In genomic region chr6:150894935-150895686, GRCh38 we compare ENCODE assay signal across 1 cellular context.
TF ChIP-seq lines count a peak whose summit lies in the region.

No MANE protein-coding gene starts in this region.

TF ChIP-seq in GM12878, 131 proteins besides CTCF, POLR2A, EP300 and RAD21 (continued from another document):
- TF ChIP-seq, protein P1, sequence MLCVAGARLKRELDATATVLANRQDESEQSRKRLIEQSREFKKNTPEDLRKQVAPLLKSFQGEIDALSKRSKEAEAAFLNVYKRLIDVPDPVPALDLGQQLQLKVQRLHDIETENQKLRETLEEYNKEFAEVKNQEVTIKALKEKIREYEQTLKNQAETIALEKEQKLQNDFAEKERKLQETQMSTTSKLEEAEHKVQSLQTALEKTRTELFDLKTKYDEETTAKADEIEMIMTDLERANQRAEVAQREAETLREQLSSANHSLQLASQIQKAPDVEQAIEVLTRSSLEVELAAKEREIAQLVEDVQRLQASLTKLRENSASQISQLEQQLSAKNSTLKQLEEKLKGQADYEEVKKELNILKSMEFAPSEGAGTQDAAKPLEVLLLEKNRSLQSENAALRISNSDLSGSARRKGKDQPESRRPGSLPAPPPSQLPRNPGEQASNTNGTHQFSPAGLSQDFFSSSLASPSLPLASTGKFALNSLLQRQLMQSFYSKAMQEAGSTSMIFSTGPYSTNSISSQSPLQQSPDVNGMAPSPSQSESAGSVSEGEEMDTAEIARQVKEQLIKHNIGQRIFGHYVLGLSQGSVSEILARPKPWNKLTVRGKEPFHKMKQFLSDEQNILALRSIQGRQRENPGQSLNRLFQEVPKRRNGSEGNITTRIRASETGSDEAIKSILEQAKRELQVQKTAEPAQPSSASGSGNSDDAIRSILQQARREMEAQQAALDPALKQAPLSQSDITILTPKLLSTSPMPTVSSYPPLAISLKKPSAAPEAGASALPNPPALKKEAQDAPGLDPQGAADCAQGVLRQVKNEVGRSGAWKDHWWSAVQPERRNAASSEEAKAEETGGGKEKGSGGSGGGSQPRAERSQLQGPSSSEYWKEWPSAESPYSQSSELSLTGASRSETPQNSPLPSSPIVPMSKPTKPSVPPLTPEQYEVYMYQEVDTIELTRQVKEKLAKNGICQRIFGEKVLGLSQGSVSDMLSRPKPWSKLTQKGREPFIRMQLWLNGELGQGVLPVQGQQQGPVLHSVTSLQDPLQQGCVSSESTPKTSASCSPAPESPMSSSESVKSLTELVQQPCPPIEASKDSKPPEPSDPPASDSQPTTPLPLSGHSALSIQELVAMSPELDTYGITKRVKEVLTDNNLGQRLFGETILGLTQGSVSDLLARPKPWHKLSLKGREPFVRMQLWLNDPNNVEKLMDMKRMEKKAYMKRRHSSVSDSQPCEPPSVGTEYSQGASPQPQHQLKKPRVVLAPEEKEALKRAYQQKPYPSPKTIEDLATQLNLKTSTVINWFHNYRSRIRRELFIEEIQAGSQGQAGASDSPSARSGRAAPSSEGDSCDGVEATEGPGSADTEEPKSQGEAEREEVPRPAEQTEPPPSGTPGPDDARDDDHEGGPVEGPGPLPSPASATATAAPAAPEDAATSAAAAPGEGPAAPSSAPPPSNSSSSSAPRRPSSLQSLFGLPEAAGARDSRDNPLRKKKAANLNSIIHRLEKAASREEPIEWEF (IDR thresholded peaks at IDR 0.05; ENCODE audit: insufficient replicate concordance, low read depth, low read length), result no peak
- no peak for TF ChIP-seq MYB (IDR thresholded peaks at IDR 0.05; ENCODE audit: borderline replicate concordance, low read depth, low read length)
